ENCODE assay signal across 25 cellular contexts in genomic region chr16:12336158-12336557, GRCh38.
"Had no signal": no experiment of that assay in that cellular context is flagged by ENCODE, and none has a peak within 500 bp of the region (broad histone marks: within the 10 kb centered on the region; RNA-seq: fewer than 3 reads in every experiment).

No MANE protein-coding gene starts in this region.

- DNase-seq: activated CD4-positive, alpha-beta memory T cell treated with anti-CD3 and anti-CD28 coated beads for 36 hours; activated CD4-positive, alpha-beta T cell treated with anti-CD3 and anti-CD28 coated beads, Interleukin-2, amount 10 ng/mL, durations not matched to agents 24 days and 14 days; activated CD4-positive, CD25-positive, alpha-beta regulatory T cell treated with anti-CD3 and anti-CD28 coated beads, Interleukin-2, amount 50 U/mL, for 72 hours; activated CD8-positive, alpha-beta memory T cell treated with anti-CD3 and anti-CD28 coated beads, Interleukin-2, amount 50 U/mL, for 48 hours; activated gamma-delta T cell; activated naive CD4-positive, alpha-beta T cell treated with anti-CD3 and anti-CD28 coated beads, Interleukin-2, amount 10 ng/mL, durations not matched to agents 7 days and 5 days; activated naive CD8-positive, alpha-beta T cell treated with anti-CD3 and anti-CD28 coated beads, Interleukin-2, amount 10 ng/mL, durations not matched to agents 7 days and 5 days; activated T-cell treated with anti-CD3 and anti-CD28 coated beads, Interleukin-2, amount 50 U/mL, for 24 hours; brain microvascular endothelial cell; caudate nucleus; endodermal cell; foreskin fibroblast; head of caudate nucleus; left lung; posterior cingulate gyrus; retina; sigmoid colon; small intestine; stimulated activated CD4-positive, alpha-beta T cell treated with anti-CD3 and anti-CD28 coated beads, Interleukin-1b, Interleukin-23, amount 100 ng/mL, for 48 hours; stimulated activated CD4-positive, alpha-beta T cell treated with anti-CD3 and anti-CD28 coated beads, Interleukin-4, amount 100 ng/mL, for 4 hours; stimulated activated CD8-positive, alpha-beta memory T cell treated with anti-CD3 and anti-CD28 coated beads, Interleukin-4, amount 100 ng/mL, for 48 hours; stimulated activated naive CD8-positive, alpha-beta T cell treated with anti-CD3 and anti-CD28 coated beads, Interleukin-15, amount 100 ng/mL, for 72 hours; upper lobe of right lung had no signal

- ATAC-seq: esophagus mucosa; left lung; stimulated activated memory B cell treated with anti-CD40 and anti-IgM and Interleukin-4, amounts not matched to agents 10 μg/mL and 1 μg/mL and 100 μg/mL, for 72 hours; stimulated activated naive CD8-positive, alpha-beta T cell treated with anti-CD3 and anti-CD28 coated beads, Interleukin-15, amount 100 ng/mL, for 72 hours; upper lobe of right lung had no signal
